In the genomic region with DNA sequence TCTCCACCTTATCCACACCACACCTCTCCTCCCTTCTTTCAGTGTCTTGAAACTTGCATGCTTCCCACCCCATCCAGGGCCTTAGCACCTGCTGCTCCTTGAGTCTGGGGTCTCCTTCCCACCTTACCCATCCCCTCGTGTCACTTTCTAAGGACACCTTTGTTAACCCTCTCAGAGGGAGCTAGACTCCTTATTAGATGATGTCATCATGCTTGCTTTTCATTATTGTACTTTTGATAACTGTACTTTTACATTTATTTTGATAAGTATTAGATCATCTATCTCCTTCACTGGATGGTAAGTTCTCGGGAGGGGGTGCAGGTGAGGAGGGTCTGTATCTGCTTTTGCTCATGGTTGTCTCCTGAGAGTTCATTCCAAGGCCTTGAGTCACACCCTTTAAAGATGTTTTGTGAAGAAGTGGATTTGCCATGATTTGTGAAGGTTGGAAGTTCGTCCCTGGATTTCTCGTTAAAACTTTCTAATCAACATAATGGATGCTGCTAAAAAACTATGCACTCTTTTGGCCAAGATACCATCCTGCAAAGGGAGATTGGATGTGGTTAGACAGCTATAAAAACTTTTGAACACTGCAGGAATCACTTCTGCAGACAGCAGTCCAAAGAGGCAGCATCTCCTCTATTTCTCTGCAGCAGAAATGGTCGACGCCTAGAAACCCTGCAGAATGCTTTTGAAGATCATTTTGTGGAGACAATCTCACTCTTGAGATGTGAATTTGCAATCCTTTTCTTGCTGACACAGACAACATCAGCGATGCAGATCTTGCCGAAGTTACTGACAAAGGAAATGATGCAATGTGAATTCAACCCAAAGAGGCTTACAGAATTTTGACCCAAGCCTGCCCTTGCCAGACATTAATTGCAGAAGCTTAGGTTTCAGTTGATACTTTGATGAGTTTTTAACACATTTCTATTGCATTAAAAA, we compare ENCODE assay signal across 1 cellular context.
TF ChIP-seq lines count a peak whose summit lies in the region.

No MANE protein-coding gene starts in this region.

TF ChIP-seq in IMR-90, 13 proteins besides CTCF, POLR2A, EP300 and RAD21 (continued from another document):
- TF ChIP-seq, protein P1, sequence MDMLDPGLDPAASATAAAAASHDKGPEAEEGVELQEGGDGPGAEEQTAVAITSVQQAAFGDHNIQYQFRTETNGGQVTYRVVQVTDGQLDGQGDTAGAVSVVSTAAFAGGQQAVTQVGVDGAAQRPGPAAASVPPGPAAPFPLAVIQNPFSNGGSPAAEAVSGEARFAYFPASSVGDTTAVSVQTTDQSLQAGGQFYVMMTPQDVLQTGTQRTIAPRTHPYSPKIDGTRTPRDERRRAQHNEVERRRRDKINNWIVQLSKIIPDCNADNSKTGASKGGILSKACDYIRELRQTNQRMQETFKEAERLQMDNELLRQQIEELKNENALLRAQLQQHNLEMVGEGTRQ (IDR thresholded peaks at IDR 0.05; ENCODE audit: low read depth, low read length) = no peak
- TF ChIP-seq SMC3 (IDR thresholded peaks at IDR 0.05; ENCODE audit: low read depth, low read length) (no peak), CEBPB (IDR thresholded peaks at IDR 0.05; ENCODE audit: low read depth, low read length) (no peak), RCOR1 (IDR thresholded peaks at IDR 0.05; ENCODE audit: insufficient replicate concordance, low read length) (no peak), RFX5 (IDR thresholded peaks at IDR 0.05; ENCODE audit: low read depth, low read length) (no peak)
